ENCODE assay signal across 1 cellular context in genomic region chr14:31229638-31230229, GRCh38.
A peak's percentile ranks its signal among the peaks of the same experiment; 100 is the strongest.
TF ChIP-seq lines count a peak whose summit lies in the region.

No MANE protein-coding gene starts in this region.

TF ChIP-seq in HepG2, 621 proteins besides CTCF, POLR2A, EP300 and RAD21 (continued from another document and continues in another):
- TF ChIP-seq ZBTB46 (CRISPR knock-in tag; IDR thresholded peaks at IDR 0.05; ENCODE audit: borderline replicate concordance): no peak; the same call in 1 of the 2 replicates
- peak; percentile 100 for TF ChIP-seq NCOA2 (CRISPR knock-in tag; IDR thresholded peaks at IDR 0.05)
- peak; percentile 100 for TF ChIP-seq MTERF4 (CRISPR knock-in tag; IDR thresholded peaks at IDR 0.05)
- TF ChIP-seq ZNF543 (CRISPR knock-in tag; IDR thresholded peaks at IDR 0.05): peak; percentile 99
- peak; percentile 100 for TF ChIP-seq ELF3 (CRISPR knock-in tag; IDR thresholded peaks at IDR 0.05)
- TF ChIP-seq ATF5 (CRISPR knock-in tag; IDR thresholded peaks at IDR 0.05; ENCODE audit: low read depth): peak; percentile 92; the same call in 1 of the 2 replicates
- TF ChIP-seq ZNF496 (CRISPR knock-in tag; IDR thresholded peaks at IDR 0.05; ENCODE audit: insufficient replicate concordance): no peak
- peak; percentile 99 for TF ChIP-seq ARHGAP35 (CRISPR knock-in tag; IDR thresholded peaks at IDR 0.05; ENCODE audit: borderline replicate concordance)
- TF ChIP-seq ZNF564 (CRISPR knock-in tag; IDR thresholded peaks at IDR 0.05): peak; percentile 99
- peak; percentile 99 for TF ChIP-seq HIC2 (CRISPR knock-in tag; IDR thresholded peaks at IDR 0.05; ENCODE audit: low read depth)
- peak; percentile 77 for TF ChIP-seq ZNF143 (CRISPR knock-in tag; IDR thresholded peaks at IDR 0.05)
- TF ChIP-seq CREB3 (CRISPR knock-in tag; IDR thresholded peaks at IDR 0.05): peak; percentile 95; the same call in 1 of the 2 replicates
- TF ChIP-seq MTA1 (CRISPR knock-in tag; IDR thresholded peaks at IDR 0.05; ENCODE audit: borderline replicate concordance): peak; percentile 99
- peak; percentile 99 for TF ChIP-seq HNF1A (IDR thresholded peaks at IDR 0.05; ENCODE audit: low read depth)
- peak; percentile 100 for TF ChIP-seq HNF1A (CRISPR knock-in tag; IDR thresholded peaks at IDR 0.05; ENCODE audit: borderline replicate concordance)
- peak; percentile 100 for TF ChIP-seq ZNF761 (CRISPR knock-in tag; conservative IDR thresholded peaks at IDR 0.05)
- TF ChIP-seq CHCHD3 (CRISPR knock-in tag; IDR thresholded peaks at IDR 0.05): no peak
- TF ChIP-seq ZNF589 (CRISPR knock-in tag; conservative IDR thresholded peaks at IDR 0.05): peak; percentile 100
- TF ChIP-seq ZNF101 (CRISPR knock-in tag; IDR thresholded peaks at IDR 0.05; ENCODE audit: borderline replicate concordance, low read depth): peak; percentile 98; the same call in 1 of the 2 replicates
- peak; percentile 98 for TF ChIP-seq HMGXB3 (CRISPR knock-in tag; IDR thresholded peaks at IDR 0.05; ENCODE audit: borderline replicate concordance)
- peak; percentile 95 for TF ChIP-seq PRDM10 (CRISPR knock-in tag; IDR thresholded peaks at IDR 0.05; ENCODE audit: low read depth)
- peak; percentile 99 for TF ChIP-seq NR2F2 (IDR thresholded peaks at IDR 0.05; ENCODE audit: borderline replicate concordance, low read depth)
- peak; percentile 100 for TF ChIP-seq ZNF430 (CRISPR knock-in tag; IDR thresholded peaks at IDR 0.05)
- peak; percentile 89; the same call in 1 of the 2 replicates for TF ChIP-seq ZNF460 (CRISPR knock-in tag; IDR thresholded peaks at IDR 0.05; ENCODE audit: borderline replicate concordance)
- TF ChIP-seq ZFP37 (CRISPR knock-in tag; IDR thresholded peaks at IDR 0.05; ENCODE audit: borderline replicate concordance): peak; percentile 99
- TF ChIP-seq ZFY (CRISPR knock-in tag; IDR thresholded peaks at IDR 0.05): peak; percentile 70
- peak; percentile 100 for TF ChIP-seq ZNF34 (CRISPR knock-in tag; IDR thresholded peaks at IDR 0.05; ENCODE audit: borderline replicate concordance)
- peak; percentile 97 for TF ChIP-seq LBX2 (CRISPR knock-in tag; IDR thresholded peaks at IDR 0.05; ENCODE audit: borderline replicate concordance)
- no peak for TF ChIP-seq ZNF296 (CRISPR knock-in tag; conservative IDR thresholded peaks at IDR 0.05)
- peak; percentile 100 for TF ChIP-seq POGK (CRISPR knock-in tag; conservative IDR thresholded peaks at IDR 0.05)
- TF ChIP-seq CENPX (CRISPR knock-in tag; IDR thresholded peaks at IDR 0.05): no peak
- no peak for TF ChIP-seq ELK4 (CRISPR knock-in tag; IDR thresholded peaks at IDR 0.05; ENCODE audit: borderline replicate concordance)
- peak; percentile 78; the same call in 1 of the 2 replicates for TF ChIP-seq ZSCAN22 (CRISPR knock-in tag; IDR thresholded peaks at IDR 0.05)
